26 cellular contexts compared by ENCODE assay signal in genomic region chrX:41823402-41823801, GRCh38.
DNase-seq lines count a peak whose midpoint lies in the region; ATAC-seq and TF ChIP-seq lines count a peak whose summit lies in the region.
"Had no signal": no experiment of that assay in that cellular context is flagged by ENCODE, and none has a peak within 500 bp of the region (broad histone marks: within the 10 kb centered on the region; RNA-seq: fewer than 3 reads in every experiment).

No MANE protein-coding gene starts in this region.

- H4K20me1 ChIP-seq in neural progenitor cell (ENCODE audit: low read depth), result no peaks in the 10 kb centered on the region

- H3F3A ChIP-seq in neural progenitor cell (ENCODE audit: low read depth), result no peaks in the 10 kb centered on the region

- no peak for ATAC-seq in GM18520 (IDR thresholded peaks at IDR 0.05; ENCODE audit: unreplicated experiment)
- ATAC-seq: activated CD8-positive, alpha-beta T cell treated with anti-CD3 and anti-CD28 coated beads, Interleukin-2, amount 10 ng/mL, durations not matched to agents 7 days and 5 days; effector memory CD8-positive, alpha-beta T cell; K562; stimulated activated naive CD8-positive, alpha-beta T cell treated with anti-CD3 and anti-CD28 coated beads, Interleukin-15, Interleukin-2, amounts not matched to agents 100 U/mL and 50 U/mL, for 24 hours; WTC11 had no signal

- H3K4me2 ChIP-seq in neural progenitor cell, result no peak overlapping the region
- H3K4me2 ChIP-seq: BLaER1, SK-N-SH, smooth muscle cell had no signal

- no peaks in the 10 kb centered on the region for H3K27me3 Mint-ChIP-seq in neural progenitor cell (ENCODE audit: insufficient read depth, low read depth)
- H3K27me3 Mint-ChIP-seq: activated naive CD4-positive, alpha-beta T cell treated with anti-CD3 and anti-CD28 coated beads, Interleukin-2, amount 10 ng/mL, durations not matched to agents 7 days and 5 days; central memory CD8-positive, alpha-beta T cell; effector memory CD8-positive, alpha-beta T cell had no signal

- H3K4me1 ChIP-seq in neural progenitor cell, result peaks cover 4% of the 10 kb centered on the region
- H3K4me1 ChIP-seq: BLaER1 had no signal

- no peak overlapping the region for H3K4me3 ChIP-seq in choroid plexus epithelial cell (ENCODE audit: low read depth, low read length)
- H3K4me3 ChIP-seq in neural progenitor cell, result no peak overlapping the region
- H3K4me3 ChIP-seq: BLaER1, esophagus muscularis mucosa, K562, smooth muscle cell had no signal

- H3K36me3 ChIP-seq in neural progenitor cell, result no peaks in the 10 kb centered on the region
- H3K36me3 ChIP-seq: BLaER1, esophagus muscularis mucosa had no signal

- no peak overlapping the region for H3K4me3 Mint-ChIP-seq in neural progenitor cell
- H3K4me3 Mint-ChIP-seq: activated CD8-positive, alpha-beta T cell treated with anti-CD3 and anti-CD28 coated beads, Interleukin-2, amount 10 ng/mL, durations not matched to agents 7 days and 5 days; activated naive CD4-positive, alpha-beta T cell treated with anti-CD3 and anti-CD28 coated beads, Interleukin-2, amount 10 ng/mL, durations not matched to agents 7 days and 5 days; central memory CD8-positive, alpha-beta T cell; effector memory CD8-positive, alpha-beta T cell; immature natural killer cell; T-helper 2 cell treated with Interferon-gamma antibody and Interleukin-4, amounts not matched to agents 5 μg/mL and 100 μg/mL, for 36 hours; WTC11 had no signal

- no peak overlapping the region for H3K9ac ChIP-seq in neural progenitor cell
- H3K9ac ChIP-seq: BLaER1, SK-N-SH had no signal

- peaks cover 61% of the 10 kb centered on the region for H3K79me2 ChIP-seq in neural progenitor cell (ENCODE audit: low read depth)

- no peaks in the 10 kb centered on the region for H3K9me3 ChIP-seq in neural progenitor cell (ENCODE audit: low read depth)
- H3K9me3 ChIP-seq: esophagus muscularis mucosa, SK-N-SH had no signal

- no peak for TF ChIP-seq CTCF in choroid plexus epithelial cell (conservative IDR thresholded peaks at IDR 0.05; ENCODE audit: low read depth, low read length)
- no peak for TF ChIP-seq CTCF in neural progenitor cell (IDR thresholded peaks at IDR 0.05)

- no peaks in the 10 kb centered on the region for H3K27me3 ChIP-seq in neural progenitor cell

- no peaks in the 10 kb centered on the region for H3K4me1 Mint-ChIP-seq in neural progenitor cell
- H3K4me1 Mint-ChIP-seq: activated naive CD4-positive, alpha-beta T cell treated with anti-CD3 and anti-CD28 coated beads, Interleukin-2, amount 10 ng/mL, durations not matched to agents 7 days and 5 days; immature natural killer cell had no signal

- H2AFZ ChIP-seq in neural progenitor cell (replicated peaks), result no peak overlapping the region

- H3K27ac ChIP-seq in neural progenitor cell, result no peak overlapping the region
- H3K27ac ChIP-seq: BLaER1, esophagus muscularis mucosa had no signal

- DNase-seq in HCEC 1CT (peak; percentile 36), choroid plexus epithelial cell (ENCODE audit: low read depth) (peak; percentile 37), myocyte (ENCODE audit: low read depth) (peak; percentile 56), NCI-H1694 (lab: John Stamatoyannopoulos, UW) (no peak), neural progenitor cell (ENCODE audit: low spot score) (no peak)
- no peak for DNase-seq in activated effector memory CD4-positive, alpha-beta T cell treated with Interleukin-2 at 50 U/mL for 16 hours
- DNase-seq: activated CD8-positive, alpha-beta T cell treated with anti-CD3 and anti-CD28 coated beads, Interleukin-2, amount 10 ng/mL, durations not matched to agents 7 days and 5 days; activated naive CD4-positive, alpha-beta T cell treated with anti-CD3 and anti-CD28 coated beads, Interleukin-2, amount 10 ng/mL, durations not matched to agents 7 days and 5 days; activated T-cell treated with anti-CD3 and anti-CD28 coated beads, Interleukin-2, amount 50 U/mL, for 1 hour; DMS 273 treated with DMSO at 0.1 percent for 48 hours; effector memory CD8-positive, alpha-beta T cell; immature natural killer cell; NCI-H187; NCI-H446; NK-92 treated with Interleukin-12 subunit alpha and Interleukin-12 subunit beta, amount 100 ng/mL, for 24 hours; stimulated activated CD4-positive, alpha-beta T cell treated with anti-CD3 and anti-CD28 coated beads, Interleukin-2, amount 100 ng/mL, for 48 hours; stimulated activated naive CD8-positive, alpha-beta T cell treated with anti-CD3 and anti-CD28 coated beads, Interleukin-15, Interleukin-2, amounts not matched to agents 100 U/mL and 50 U/mL, for 24 hours had no signal

- H3K9me3 Mint-ChIP-seq in neural progenitor cell, result peaks cover 3% of the 10 kb centered on the region
- H3K9me3 Mint-ChIP-seq: central memory CD8-positive, alpha-beta T cell; effector memory CD8-positive, alpha-beta T cell; immature natural killer cell had no signal

- H3K36me3 Mint-ChIP-seq in neural progenitor cell, result peaks cover 1% of the 10 kb centered on the region

- no peak overlapping the region for H3K27ac Mint-ChIP-seq in neural progenitor cell
- H3K27ac Mint-ChIP-seq: activated CD8-positive, alpha-beta T cell treated with anti-CD3 and anti-CD28 coated beads, Interleukin-2, amount 10 ng/mL, durations not matched to agents 7 days and 5 days; activated naive CD4-positive, alpha-beta T cell treated with anti-CD3 and anti-CD28 coated beads, Interleukin-2, amount 10 ng/mL, durations not matched to agents 7 days and 5 days; effector memory CD8-positive, alpha-beta T cell; immature natural killer cell; T-helper 2 cell treated with Interferon-gamma antibody and Interleukin-4, amounts not matched to agents 5 μg/mL and 100 μg/mL, for 36 hours; WTC11 had no signal

Comparison
In these comparisons a context has a peak if more than half of its experiments do, and no peak if none do; other contexts are left out.
1. DNase-seq: peak in HCEC 1CT (single experiment), choroid plexus epithelial cell (single experiment) and myocyte (single experiment); none in NCI-H1694 (single experiment), neural progenitor cell (single experiment) and activated effector memory CD4-positive, alpha-beta T cell treated with Interleukin-2 at 50 U/mL for 16 hours (single experiment).